ENCODE assay signal across 12 cellular contexts in the genomic region with DNA sequence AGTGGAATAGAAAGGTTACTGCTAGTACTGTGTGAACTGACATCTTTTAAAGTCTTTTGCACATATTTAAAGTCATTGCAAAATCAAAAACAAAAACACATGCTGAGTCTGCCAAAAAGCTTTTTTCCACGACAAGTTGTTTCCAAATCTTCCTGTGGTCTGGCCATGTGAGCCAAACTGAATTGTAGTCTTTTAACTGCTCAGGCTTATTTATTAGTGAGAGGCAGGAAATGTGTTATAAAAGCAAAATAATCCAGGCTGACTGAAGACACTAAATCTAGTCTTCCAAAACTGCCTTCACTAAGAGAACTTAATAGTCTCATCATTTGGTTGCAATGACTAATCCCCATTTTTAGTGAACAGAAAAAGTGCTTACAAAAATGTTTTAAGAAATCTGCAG. TPM values are rescaled to one million over a fixed set of nuclear protein-coding genes. Genes with fewer than 3 reads are reported as not detected.
A peak's percentile ranks its signal among the peaks of the same experiment; 100 is the strongest.
DNase-seq lines count a peak whose midpoint lies in the region; ATAC-seq, FAIRE-seq and TF ChIP-seq lines count a peak whose summit lies in the region.
"Had no signal": no experiment of that assay in that cellular context is flagged by ENCODE, and none has a peak within 500 bp of the region (broad histone marks: within the 10 kb centered on the region; RNA-seq: fewer than 3 reads in every experiment).

No MANE protein-coding gene starts in this region.

- H3K36me3 Mint-ChIP-seq in MCF 10A (ENCODE audit: insufficient read depth, unreplicated experiment) (peaks cover 17% of the 10 kb centered on the region), mesothelial cell of epicardium (peaks cover 5% of the 10 kb centered on the region)

- CTCF ChIA-PET in A549 (lab: Yijun Ruan, JAX) = interaction anchor here (1.6 to 2.5 kb wide), 3 partner anchors 8 to 106 kb away, joined by 4 to 11 read pairs (median 4); no protein-coding TSS in a partner anchor
- CTCF ChIA-PET in MCF 10A (lab: Yijun Ruan, JAX) = interaction anchor here (0.8 to 1.9 kb wide), 2 partner anchors 8 to 138 kb away, joined by 3 to 7 read pairs; no protein-coding TSS in a partner anchor

- WGBS in A549 (ENCODE audit: missing lambda C conversion rate) = 86% methylated on average over 1 of the region's 1 CpG

- peaks cover 24% of the 10 kb centered on the region for H3K4me1 ChIP-seq in A549

- no peak for TF ChIP-seq POLR2A in A549 (IDR thresholded peaks at IDR 0.05; ENCODE audit: low read length)

- H3K4me2 ChIP-seq in A549 = peak overlapping the region; percentile 71

- no peak overlapping the region for H3K4me3 ChIP-seq in A549
- H3K4me3 ChIP-seq: thyroid gland had no signal

- DNase-seq in A549 (ENCODE audit: low read depth in 1 of 2, low spot score in 1 of 2) = no peak
- peak; percentile 63 for DNase-seq in GM03348 (ENCODE audit: low spot score)
- DNase-seq in MCF 10A (ENCODE audit: unreplicated experiment) = no peak
- DNase-seq in mesothelial cell of epicardium (ENCODE audit: low spot score in 2 of 2, unreplicated experiment in 2 of 2) = no peak
- no peak for DNase-seq in HuH-7.5 (ENCODE audit: low spot score)
- no peak for DNase-seq in HT-29 (ENCODE audit: low spot score)
- no peak for DNase-seq in effector CD8-positive, alpha-beta T cell (lab: John Stamatoyannopoulos, UW)
- DNase-seq: NCI-H1436 treated with DMSO at 0.1 percent for 48 hours, thyroid gland had no signal

- no peak overlapping the region for H3K27ac Mint-ChIP-seq in MCF 10A (ENCODE audit: low read depth, unreplicated experiment)
- peak overlapping the region; percentile 95 for H3K27ac Mint-ChIP-seq in mesothelial cell of epicardium

- no peak for TF ChIP-seq CTCF in A549 (IDR thresholded peaks at IDR 0.05)
- TF ChIP-seq CTCF in MCF 10A (IDR thresholded peaks at IDR 0.05; ENCODE audit: unreplicated experiment) = no peak
- TF ChIP-seq CTCF in mesothelial cell of epicardium (IDR thresholded peaks at IDR 0.05; ENCODE audit: unreplicated experiment) = no peak

- no peaks in the 10 kb centered on the region for H3K9me3 ChIP-seq in A549
- H3K9me3 ChIP-seq: thyroid gland had no signal

- H3K27me3 Mint-ChIP-seq in MCF 10A (ENCODE audit: insufficient read depth, unreplicated experiment) (no peaks in the 10 kb centered on the region), mesothelial cell of epicardium (ENCODE audit: low read depth) (no peaks in the 10 kb centered on the region)

- FAIRE-seq in A549 (lab: Jason Lieb, UNC) = no peak
- FAIRE-seq: TTC549 had no signal

- POLR2A ChIA-PET in A549 (lab: Yijun Ruan, JAX) (interaction anchor here (1.7 kb wide), 1 partner anchor 37 kb away, joined by 11 read pairs; the partner anchor contains the start of gene RNU2-63P), MCF 10A (lab: Yijun Ruan, JAX) (interaction anchor here (0.6 kb wide), 1 partner anchor 568 kb away, joined by 3 read pairs; no protein-coding TSS in a partner anchor)

- H3K4me1 Mint-ChIP-seq in MCF 10A (ENCODE audit: insufficient read depth, unreplicated experiment) (peaks cover 25% of the 10 kb centered on the region), mesothelial cell of epicardium (peaks cover 44% of the 10 kb centered on the region)

- ATAC-seq in A549 = no peak
- no peak for ATAC-seq in GM18873 (IDR thresholded peaks at IDR 0.05; ENCODE audit: low FRiP score, unreplicated experiment)

- no peak overlapping the region for H3K27ac ChIP-seq in A549

- TF ChIP-seq EP300 in A549 (IDR thresholded peaks at IDR 0.05) = no peak

- intact Hi-C loops in MCF 10A (cut with micrococcal nuclease) = no loop called here

- no peak for TF ChIP-seq RAD21 in A549 (conservative IDR thresholded peaks at IDR 0.05 in 1 of 2, IDR thresholded peaks at IDR 0.05 in 1 of 2)

- BruUV-seq in MCF 10A (replicated peaks; lab: Mats Ljungman, UMichigan) = no TSS peak

- H3K9me3 Mint-ChIP-seq in MCF 10A (ENCODE audit: unreplicated experiment) (no peaks in the 10 kb centered on the region), mesothelial cell of epicardium (no peaks in the 10 kb centered on the region)

- H3K4me3 Mint-ChIP-seq in MCF 10A (ENCODE audit: unreplicated experiment) = peak overlapping the region; percentile 88
- H3K4me3 Mint-ChIP-seq in mesothelial cell of epicardium = peak overlapping the region; percentile 89

TF ChIP-seq in A549, 52 proteins besides CTCF, POLR2A, EP300 and RAD21:
- TF ChIP-seq, protein P1, sequence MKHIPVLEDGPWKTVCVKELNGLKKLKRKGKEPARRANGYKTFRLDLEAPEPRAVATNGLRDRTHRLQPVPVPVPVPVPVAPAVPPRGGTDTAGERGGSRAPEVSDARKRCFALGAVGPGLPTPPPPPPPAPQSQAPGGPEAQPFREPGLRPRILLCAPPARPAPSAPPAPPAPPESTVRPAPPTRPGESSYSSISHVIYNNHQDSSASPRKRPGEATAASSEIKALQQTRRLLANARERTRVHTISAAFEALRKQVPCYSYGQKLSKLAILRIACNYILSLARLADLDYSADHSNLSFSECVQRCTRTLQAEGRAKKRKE (CRISPR knock-in tag; IDR thresholded peaks at IDR 0.05; ENCODE audit: low read depth) = no peak
- TF ChIP-seq JUN (IDR thresholded peaks at IDR 0.05) (no peak), MAFK (IDR thresholded peaks at IDR 0.05; ENCODE audit: partially characterized antibody) (peak; percentile 11)
TF ChIP-seq in A549: peak in this region for 1.

RNA-seq across cellular contexts. Expression of gene KRCC1, which starts 2.3 kb away (rescaled TPM):
- polyA plus RNA-seq in A549 (2011; rRNA removed) = 37.2 and 49.0 TPM in 2 replicates
- polyA plus RNA-seq in A549 (2012; cell fraction: cytosol; rRNA removed) = 3.8 and 4.2 TPM in 2 replicates
- polyA plus RNA-seq in A549 (2012; cell fraction: nucleus; rRNA removed) = 1.0 and 1.2 TPM in 2 replicates
- 12.9 to 18.7 TPM (median 16.2 TPM) in 3 replicates for polyA plus RNA-seq in A549 (2017; fragmentation: RNase III; extraction: RNeasy Plus Mini Kit Qiagen cat#74134 plus additional on column Dnase treatment)
- 4.8 and 4.9 TPM in 2 replicates for polyA minus RNA-seq in A549 (2011; rRNA and poly(A)+ RNA removed)
- 24.9 and 36.6 TPM in 2 replicates for total RNA-seq in MCF 10A (2022)
- 17.0 to 20.7 TPM (median 19.6 TPM) in 3 replicates for total RNA-seq in mesothelial cell of epicardium
- total RNA-seq in HT-29 (2014; rRNA removed; shearing (Covaris generic)) = 5.4 and 7.3 TPM in 2 replicates

RNA-seq across cellular contexts. Expression of gene SMYD1, which starts 14.3 kb away (rescaled TPM):
- not detected in 2 replicates for polyA plus RNA-seq in A549 (2011; rRNA removed)
- polyA plus RNA-seq in A549 (2012; cell fraction: cytosol; rRNA removed) = not detected in 2 replicates
- polyA plus RNA-seq in A549 (2012; cell fraction: nucleus; rRNA removed) = not detected in 2 replicates
- not detected in 3 replicates for polyA plus RNA-seq in A549 (2017; fragmentation: RNase III; extraction: RNeasy Plus Mini Kit Qiagen cat#74134 plus additional on column Dnase treatment)
- not detected in 2 replicates for polyA minus RNA-seq in A549 (2011; rRNA and poly(A)+ RNA removed)
- total RNA-seq in MCF 10A (2022) = not detected in 2 replicates
- not detected in 3 replicates for total RNA-seq in mesothelial cell of epicardium
- total RNA-seq in HT-29 (2014; rRNA removed; shearing (Covaris generic)) = not detected in 2 replicates
- total RNA-seq: pulmonary artery endothelial cell, thyroid gland had no signal

RNA-seq across cellular contexts. Expression of gene RNU2-63P, which starts 37.0 kb away (rescaled TPM):
- 23.1 and 33.0 TPM in 2 replicates for polyA plus RNA-seq in A549 (2011; rRNA removed)
- polyA plus RNA-seq in A549 (2012; cell fraction: cytosol; rRNA removed) = not detected in 2 replicates
- polyA plus RNA-seq in A549 (2012; cell fraction: nucleus; rRNA removed) = not detected in 2 replicates
- polyA plus RNA-seq in A549 (2017; fragmentation: RNase III; extraction: RNeasy Plus Mini Kit Qiagen cat#74134 plus additional on column Dnase treatment) = 2.0 TPM in 1 of 3 replicates, not detected in the others
- polyA minus RNA-seq in A549 (2011; rRNA and poly(A)+ RNA removed) = 315 and 499 TPM in 2 replicates
- total RNA-seq in MCF 10A (2022) = 5.0 and 9.1 TPM in 2 replicates
- total RNA-seq in mesothelial cell of epicardium = 10.0 to 14.8 TPM (median 13.0 TPM) in 3 replicates
- total RNA-seq in HT-29 (2014; rRNA removed; shearing (Covaris generic)) = not detected in 2 replicates
- total RNA-seq: pulmonary artery endothelial cell, thyroid gland had no signal
